In the genomic region with DNA sequence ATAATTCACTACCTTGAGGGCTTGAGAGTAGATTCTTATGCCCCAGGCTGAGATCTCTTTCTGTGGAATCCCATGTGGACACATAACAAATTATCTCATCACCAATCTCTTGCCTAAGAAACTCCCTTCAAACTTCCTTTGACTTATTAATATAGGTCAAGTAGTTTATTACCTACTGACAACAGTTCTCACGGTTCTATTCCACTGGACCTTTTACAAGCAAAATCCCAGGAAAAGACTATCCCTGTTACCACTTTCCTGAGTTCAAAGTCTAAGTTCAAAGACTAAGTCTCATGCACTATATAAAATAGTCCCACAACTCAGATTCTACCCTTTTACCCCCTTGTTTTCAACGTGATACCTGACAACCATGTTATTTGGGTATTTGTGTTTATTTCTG, we compare ENCODE assay signal across 21 cellular contexts.
"Had no signal": no experiment of that assay in that cellular context is flagged by ENCODE, and none has a peak within 500 bp of the region (broad histone marks: within the 10 kb centered on the region; RNA-seq: fewer than 3 reads in every experiment).

No MANE protein-coding gene starts in this region.

- DNase-seq: natural killer cell; pancreas; right lobe of liver; sigmoid colon; small intestine; stimulated activated CD4-positive, alpha-beta T cell treated with anti-CD3 and anti-CD28 coated beads, Interleukin-15, amount 100 ng/mL, for 24 hours; stimulated activated CD4-positive, alpha-beta T cell treated with anti-CD3 and anti-CD28 coated beads, Interleukin-2, amount 100 ng/mL, for 24 hours; stimulated activated CD4-positive, alpha-beta T cell treated with anti-CD3 and anti-CD28 coated beads, Interleukin-2, amount 100 ng/mL, for 48 hours; stimulated activated CD4-positive, alpha-beta T cell treated with anti-CD3 and anti-CD28 coated beads, Interleukin-4, amount 100 ng/mL, for 24 hours; stimulated activated naive B cell treated with anti-CD40 and anti-IgM and Interleukin-4, amounts not matched to agents 10 μg/mL and 1 μg/mL and 100 μg/mL, for 72 hours; stimulated activated naive CD4-positive, alpha-beta T cell treated with Interleukin-2 at 50 U/mL for 16 hours; stomach; thyroid gland; trophoblast cell; upper lobe of left lung had no signal

- H3K9me3 ChIP-seq: pancreas, prostate gland, right lobe of liver, sigmoid colon, thoracic aorta, thyroid gland had no signal

- ATAC-seq: natural killer cell; pancreas; right lobe of liver; stimulated activated effector memory CD8-positive, alpha-beta T cell treated with anti-CD3 and anti-CD28 coated beads, Interleukin-12 subunit alpha, Interleukin-12 subunit beta, amount 100 ng/mL, for 72 hours; stimulated activated naive B cell treated with anti-CD40 and anti-IgM and Interleukin-4, amounts not matched to agents 10 μg/mL and 1 μg/mL and 100 μg/mL, for 72 hours had no signal

- H3K4me1 ChIP-seq: neural progenitor cell, pancreas, prostate gland, right lobe of liver, sigmoid colon, stomach, thyroid gland, tibial nerve, upper lobe of left lung, vagina had no signal

- H3K27me3 ChIP-seq: neural progenitor cell, pancreas, right lobe of liver, sigmoid colon, stomach, thyroid gland, tibial nerve, upper lobe of left lung, vagina had no signal

- H3K4me3 ChIP-seq: neural progenitor cell, pancreas, prostate gland, right lobe of liver, sigmoid colon, stomach, thoracic aorta, thyroid gland, tibial nerve, upper lobe of left lung, vagina had no signal

- H3K4me2 ChIP-seq: neural progenitor cell had no signal

- H3K36me3 ChIP-seq: neural progenitor cell, pancreas, prostate gland, right lobe of liver, sigmoid colon, stomach, thoracic aorta, thyroid gland, tibial nerve, upper lobe of left lung, vagina had no signal

- H2AFZ ChIP-seq: neural progenitor cell had no signal

- H3K9ac ChIP-seq: neural progenitor cell had no signal

- H3K27ac ChIP-seq: neural progenitor cell, pancreas, prostate gland, right lobe of liver, sigmoid colon, stomach, thoracic aorta, thyroid gland, tibial nerve, upper lobe of left lung, vagina had no signal
